16 cellular contexts compared by ENCODE assay signal in genomic region chr2:69143726-69144360, GRCh38.
DNase-seq lines count a peak whose midpoint lies in the region; ATAC-seq, FAIRE-seq and TF ChIP-seq lines count a peak whose summit lies in the region.
"Had no signal": no experiment of that assay in that cellular context is flagged by ENCODE, and none has a peak within 500 bp of the region (broad histone marks: within the 10 kb centered on the region; RNA-seq: fewer than 3 reads in every experiment).

No MANE protein-coding gene starts in this region.

- BruUV-seq in Panc1 (replicated peaks; lab: Mats Ljungman, UMichigan): no TSS peak

- no peak overlapping the region for H3K4me2 ChIP-seq in H1 (ENCODE audit: insufficient read depth in 1 of 2, low read depth in 2 of 2, low read length in 2 of 2)

- H3K36me3 ChIP-seq in Panc1 (ENCODE audit: control insufficient read depth, insufficient read depth, low read length) (peaks cover 2% of the 10 kb centered on the region; the same call in 1 of the 2 replicates), H1 (ENCODE audit: control insufficient read depth in 2 of 4, insufficient read depth in 4 of 4, low read length in 3 of 4) (no peaks in the 10 kb centered on the region), psoas muscle (ENCODE audit: insufficient read depth in 1 of 2, low read depth in 1 of 2) (no peaks in the 10 kb centered on the region)
- H3K36me3 ChIP-seq: neutrophil had no signal

- H2BK5ac ChIP-seq in H1 (ENCODE audit: low read depth, low read length): no peak overlapping the region; the same call in 1 of the 2 replicates

- no peak for TF ChIP-seq RAD21 in H1 (IDR thresholded peaks at IDR 0.05 in 1 of 2, conservative IDR thresholded peaks at IDR 0.05 in 1 of 2; ENCODE audit: low read depth in 2 of 2, low read length in 2 of 2)

- H3K18ac ChIP-seq in H1 (ENCODE audit: extremely low read depth, low read length): no peak overlapping the region

- H4K91ac ChIP-seq in H1 (replicated peaks; ENCODE audit: insufficient read length, low read length): no peak overlapping the region

- H3K4me3 ChIP-seq in Panc1 (ENCODE audit: low read depth in 2 of 2, low read length in 2 of 2) (no peak overlapping the region), H1 (ENCODE audit: extremely low read depth in 1 of 4, insufficient read depth in 2 of 4, low read depth in 3 of 4, low read length in 4 of 4) (no peak overlapping the region), psoas muscle (no peak overlapping the region)

- H3K27ac ChIP-seq in Panc1 (ENCODE audit: low read length) (peak overlapping the region; percentile 100), H1 (ENCODE audit: low read depth, low read length) (no peak overlapping the region), psoas muscle (peak overlapping the region; percentile 41)
- H3K27ac ChIP-seq: neutrophil had no signal

- no peak overlapping the region for H2BK20ac ChIP-seq in H1 (ENCODE audit: low read length)

- H3K4me1 ChIP-seq in Panc1 (ENCODE audit: control insufficient read depth, insufficient read depth, low read length): peaks cover 49% of the 10 kb centered on the region
- H3K4me1 ChIP-seq in H1 (replicated peaks in 1 of 4; ENCODE audit: control insufficient read depth in 3 of 4, insufficient read depth in 4 of 4, low read length in 3 of 4): peaks cover 0 to 6% (median 1%) of the 10 kb centered on the region in 4 experiments; a peak in 1 of 7 replicates
- H3K4me1 ChIP-seq in psoas muscle: peaks cover 6% of the 10 kb centered on the region

- no peak overlapping the region for H4K8ac ChIP-seq in H1 (ENCODE audit: extremely low read depth, insufficient read depth, low read length)

- no peaks in the 10 kb centered on the region for H3K23me2 ChIP-seq in H1 (ENCODE audit: low read depth, low read length)

- no peak for FAIRE-seq in H1 (lab: Jason Lieb, UNC)

- H2AFZ ChIP-seq in H1 (ENCODE audit: low read length): no peak overlapping the region

- TF ChIP-seq CTCF in Panc1 (IDR thresholded peaks at IDR 0.05): no peak
- no peak for TF ChIP-seq CTCF in H1 (IDR thresholded peaks at IDR 0.05; ENCODE audit: control extremely low read depth in 1 of 3, insufficient read depth in 1 of 3, low read depth in 1 of 3, low read length in 3 of 3)
- TF ChIP-seq CTCF in psoas muscle (IDR thresholded peaks at IDR 0.05): no peak

- CTCF ChIA-PET in Panc1 (lab: Charles Lee) (no interaction called here), H1 (lab: Charles Lee; ENCODE audit: partially characterized antibody) (interaction anchor here (1.7 kb wide), 1 partner anchor 118 kb away, joined by 3 read pairs; no protein-coding TSS in a partner anchor)

- no peak overlapping the region for H2BK15ac ChIP-seq in H1 (ENCODE audit: low read length)

- H3K23ac ChIP-seq in H1 (ENCODE audit: insufficient read length): no peak overlapping the region

- H3K79me1 ChIP-seq in H1 (ENCODE audit: low read depth, low read length): no peaks in the 10 kb centered on the region

- no peaks in the 10 kb centered on the region for H3K9me3 ChIP-seq in Panc1 (ENCODE audit: control insufficient read depth, insufficient read depth, low read depth, low read length)
- H3K9me3 ChIP-seq in H1 (ENCODE audit: insufficient read depth in 2 of 2, low read depth in 1 of 2, low read length in 1 of 2): no peaks in the 10 kb centered on the region
- H3K9me3 ChIP-seq in psoas muscle: no peaks in the 10 kb centered on the region
- H3K9me3 ChIP-seq: neutrophil had no signal

- H3K27me3 ChIP-seq in Panc1 (ENCODE audit: control insufficient read depth, insufficient read depth, low read length) (no peaks in the 10 kb centered on the region), H1 (replicated peaks in 1 of 4; ENCODE audit: control insufficient read depth in 3 of 4, extremely low read depth in 1 of 4, insufficient read depth in 3 of 4, low read length in 3 of 4) (no peaks in the 10 kb centered on the region), psoas muscle (ENCODE audit: insufficient read depth in 3 of 3, low read length in 2 of 3) (no peaks in the 10 kb centered on the region)
- H3K27me3 ChIP-seq: neutrophil had no signal

- H3K14ac ChIP-seq in H1 (ENCODE audit: insufficient read length): no peak overlapping the region

- H2BK120ac ChIP-seq in H1 (replicated peaks; ENCODE audit: low read depth, low read length): no peak overlapping the region

- TF ChIP-seq POLR2A in H1 (IDR thresholded peaks at IDR 0.05; ENCODE audit: control extremely low read depth in 1 of 2, low read depth in 2 of 2, low read length in 2 of 2): no peak

- H3K56ac ChIP-seq in H1 (replicated peaks; ENCODE audit: insufficient read length, low read depth, low read length): no peak overlapping the region

- H3K4ac ChIP-seq in H1 (replicated peaks; ENCODE audit: insufficient read length, low read depth, low read length): no peak overlapping the region

- no peak overlapping the region for H2BK12ac ChIP-seq in H1 (ENCODE audit: low read depth, low read length)

- ATAC-seq in Panc1: peak; percentile 62
- ATAC-seq in psoas muscle: peak; percentile 53 to 74 (median 74)
- no peak for ATAC-seq in activated CD4-positive, CD25-positive, alpha-beta regulatory T cell treated with anti-CD3 and anti-CD28 coated beads, Interleukin-2, amount 50 U/mL, for 24 hours
- no peak for ATAC-seq in HG03139 (IDR thresholded peaks at IDR 0.05; ENCODE audit: unreplicated experiment)
- no peak for ATAC-seq in HG02798 (IDR thresholded peaks at IDR 0.05; ENCODE audit: poor library complexity, unreplicated experiment)
- ATAC-seq: T-cell had no signal

- 94% methylated on average over 4 of the region's 4 CpGs; no CpG with 5 or more reads in 1 of the 2 experiments for WGBS in H1 (ENCODE audit: extremely low coverage in 1 of 2, insufficient coverage in 1 of 2, insufficient read length in 1 of 2, insufficient replicate concordance in 2 of 2, low coverage in 1 of 2, low lambda C conversion rate in 2 of 2, missing lambda C conversion rate in 1 of 2), 2 experiments
- WGBS in psoas muscle, 3 donors: 30 to 36% (median 34%) methylated on average over 4 of the region's 4 CpGs

- DNase-seq in Daoy (ENCODE audit: low read depth) (peak; percentile 45), Panc1 (ENCODE audit: low read depth, low spot score) (no peak), H1 (ENCODE audit: low read depth in 1 of 2, low spot score in 2 of 2) (no peak), psoas muscle (peak in 1 of 2 donors; percentile 32), putamen (ENCODE audit: low spot score) (no peak)
- DNase-seq: activated CD4-positive, CD25-positive, alpha-beta regulatory T cell treated with anti-CD3 and anti-CD28 coated beads, Interleukin-2, amount 50 U/mL, for 72 hours; activated naive CD8-positive, alpha-beta T cell treated with anti-CD3 and anti-CD28 coated beads for 36 hours; AML-193; NCI-H1092 treated with DMSO at 0.1 percent for 48 hours; OCI-M1; stimulated activated CD4-positive, alpha-beta T cell treated with anti-CD3 and anti-CD28 coated beads, Interleukin-12 subunit alpha, Interleukin-12 subunit beta, amount 100 ng/mL, for 4 hours; T-cell had no signal

- POLR2A ChIA-PET in Panc1 (lab: Charles Lee) (no interaction called here), H1 (lab: Charles Lee; ENCODE audit: partially characterized antibody) (interaction anchor here (1.4 kb wide), 1 partner anchor 11 kb away, joined by 3 read pairs; no protein-coding TSS in a partner anchor)

- no peak overlapping the region for H2AK5ac ChIP-seq in H1 (ENCODE audit: low read depth, low read length)

- H3K9ac ChIP-seq in H1 (replicated peaks in 1 of 4; ENCODE audit: extremely low read depth in 1 of 4, low read depth in 3 of 4, low read length in 3 of 4): no peak overlapping the region

- in situ Hi-C loops in Panc1 (cut with HindIII; ENCODE audit: low pct_unique_long_range_greater_than_20kb, low sequenced_read_pairs): no loop called here

- H4K20me1 ChIP-seq in H1 (replicated peaks in 1 of 2; ENCODE audit: control insufficient read depth in 1 of 2, insufficient read depth in 2 of 2, low read length in 2 of 2): peaks cover 0 to 2% of the 10 kb centered on the region in 2 experiments

- H4K5ac ChIP-seq in H1 (ENCODE audit: insufficient read length, low read depth, low read length): no peak overlapping the region

- H3K79me2 ChIP-seq in H1 (ENCODE audit: control insufficient read depth in 1 of 2, insufficient read depth in 2 of 2, low read length in 2 of 2): no peaks in the 10 kb centered on the region

- intact Hi-C loops in Panc1 (cut with micrococcal nuclease; ENCODE audit: unreplicated experiment): no loop called here
- intact Hi-C loops in psoas muscle (cut with DNase I): no loop called here

- TF ChIP-seq EP300 in H1 (IDR thresholded peaks at IDR 0.05; ENCODE audit: borderline replicate concordance in 1 of 2, low read depth in 2 of 2, low read length in 2 of 2): no peak

TF ChIP-seq in H1, 55 proteins besides CTCF, POLR2A, EP300 and RAD21:
- 0 out of 2 replicates have a peak, but pooled peaks have one; percentile 18 for TF ChIP-seq TEAD4 (IDR thresholded peaks at IDR 0.05; ENCODE audit: low read depth, low read length)
- no peak for TF ChIP-seq KDM4A (IDR thresholded peaks at IDR 0.05; ENCODE audit: low read depth, low read length, severe bottlenecking)
- no peak for TF ChIP-seq CEBPB (IDR thresholded peaks at IDR 0.05; ENCODE audit: low read depth, low read length)

Comparison
In these comparisons a context has a peak if more than half of its experiments do, and no peak if none do; other contexts are left out.
1. ATAC-seq: peak in Panc1 (single experiment) and psoas muscle (4 of 4); none in activated CD4-positive, CD25-positive, alpha-beta regulatory T cell treated with anti-CD3 and anti-CD28 coated beads, Interleukin-2, amount 50 U/mL, for 24 hours (0 of 2), HG03139 (single experiment) and HG02798 (single experiment).